Comparison of ENCODE assay signal across 1 cellular context in genomic region chr4:70544279-70544870, GRCh38.
TF ChIP-seq lines count a peak whose summit lies in the region.

No MANE protein-coding gene starts in this region.

TF ChIP-seq in GM23338, 12 proteins besides CTCF, POLR2A, EP300 and RAD21 (continued from another document):
- no peak for TF ChIP-seq ZNF462 (CRISPR knock-in tag; IDR thresholded peaks at IDR 0.05)
